ENCODE assay signal across 12 cellular contexts in the genomic region with DNA sequence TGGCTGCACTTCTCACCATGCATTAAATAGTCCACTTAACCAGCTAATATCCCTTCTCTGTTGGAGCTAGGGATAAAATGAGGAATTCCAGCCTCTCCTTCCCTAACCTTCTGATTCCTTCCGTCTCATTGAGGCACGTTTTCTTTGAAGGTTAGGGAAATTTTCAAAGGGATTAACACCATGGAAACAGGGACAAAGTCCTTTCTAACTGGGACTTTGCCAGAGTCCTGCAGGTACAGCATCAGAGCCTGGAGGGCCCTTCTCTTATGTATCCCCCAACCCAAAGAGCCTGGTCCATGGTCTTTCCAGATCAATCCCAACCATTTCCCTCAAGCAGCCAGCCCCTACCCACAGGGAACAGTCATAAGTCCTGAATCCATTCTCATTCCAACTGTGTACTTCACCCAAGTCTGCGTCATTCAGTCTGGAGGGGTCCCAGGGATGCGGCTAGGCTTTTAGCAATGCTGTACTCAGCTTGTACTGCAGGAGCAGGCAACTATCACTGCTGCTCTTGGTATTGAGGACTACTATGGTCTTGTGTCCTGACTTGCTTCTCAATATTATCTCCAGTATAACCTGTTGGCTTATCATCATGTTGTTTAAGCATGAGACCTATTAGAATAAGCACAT.
"Had no signal": no experiment of that assay in that cellular context is flagged by ENCODE, and none has a peak within 500 bp of the region (broad histone marks: within the 10 kb centered on the region; RNA-seq: fewer than 3 reads in every experiment).

No MANE protein-coding gene starts in this region.

- H3K9me3 Mint-ChIP-seq: activated CD4-positive, alpha-beta T cell treated with anti-CD3 and anti-CD28 coated beads, Interleukin-2, amount 10 ng/mL, durations not matched to agents 7 days and 5 days; activated naive CD8-positive, alpha-beta T cell treated with anti-CD3 and anti-CD28 coated beads, Interleukin-2, amount 10 ng/mL, durations not matched to agents 7 days and 5 days; activated T-helper 1 cell treated with anti-CD3 and anti-CD28 coated beads, Interleukin-12 subunit alpha, Interleukin-12 subunit beta, Interleukin-2, Interleukin-4 antibody, amounts not matched to agents 30 ng/mL and 10 ng/mL and 1 ng/mL, durations not matched to agents 14 hours and 24 hours and 36 hours; stimulated activated memory B cell treated with anti-CD40 and anti-IgM and Interleukin-4, amounts not matched to agents 10 μg/mL and 1 μg/mL and 100 μg/mL, for 72 hours had no signal

- H3K27ac Mint-ChIP-seq: activated CD4-positive, alpha-beta T cell treated with anti-CD3 and anti-CD28 coated beads, Interleukin-2, amount 10 ng/mL, durations not matched to agents 7 days and 5 days; activated naive CD8-positive, alpha-beta T cell treated with anti-CD3 and anti-CD28 coated beads, Interleukin-2, amount 10 ng/mL, durations not matched to agents 7 days and 5 days; activated T-helper 1 cell treated with anti-CD3 and anti-CD28 coated beads, Interleukin-12 subunit alpha, Interleukin-12 subunit beta, Interleukin-2, Interleukin-4 antibody, amounts not matched to agents 30 ng/mL and 10 ng/mL and 1 ng/mL, durations not matched to agents 14 hours and 24 hours and 36 hours; stimulated activated memory B cell treated with anti-CD40 and anti-IgM and Interleukin-4, amounts not matched to agents 10 μg/mL and 1 μg/mL and 100 μg/mL, for 72 hours had no signal

- H3K36me3 ChIP-seq: esophagus squamous epithelium, ovary, thyroid gland had no signal

- H3K4me1 Mint-ChIP-seq: activated CD4-positive, alpha-beta T cell treated with anti-CD3 and anti-CD28 coated beads, Interleukin-2, amount 10 ng/mL, durations not matched to agents 7 days and 5 days; activated naive CD8-positive, alpha-beta T cell treated with anti-CD3 and anti-CD28 coated beads, Interleukin-2, amount 10 ng/mL, durations not matched to agents 7 days and 5 days; stimulated activated memory B cell treated with anti-CD40 and anti-IgM and Interleukin-4, amounts not matched to agents 10 μg/mL and 1 μg/mL and 100 μg/mL, for 72 hours had no signal

- H3K4me3 ChIP-seq: esophagus squamous epithelium, ovary, thyroid gland had no signal

- H3K27ac ChIP-seq: esophagus squamous epithelium, ovary, thyroid gland had no signal

- H3K4me3 Mint-ChIP-seq: activated CD4-positive, alpha-beta T cell treated with anti-CD3 and anti-CD28 coated beads, Interleukin-2, amount 10 ng/mL, durations not matched to agents 7 days and 5 days; activated naive CD8-positive, alpha-beta T cell treated with anti-CD3 and anti-CD28 coated beads, Interleukin-2, amount 10 ng/mL, durations not matched to agents 7 days and 5 days; activated T-helper 1 cell treated with anti-CD3 and anti-CD28 coated beads, Interleukin-12 subunit alpha, Interleukin-12 subunit beta, Interleukin-2, Interleukin-4 antibody, amounts not matched to agents 30 ng/mL and 10 ng/mL and 1 ng/mL, durations not matched to agents 14 hours and 24 hours and 36 hours; neural crest cell; stimulated activated memory B cell treated with anti-CD40 and anti-IgM and Interleukin-4, amounts not matched to agents 10 μg/mL and 1 μg/mL and 100 μg/mL, for 72 hours had no signal

- H3K9me3 ChIP-seq: esophagus squamous epithelium, ovary, thyroid gland had no signal

- H3K27me3 Mint-ChIP-seq: stimulated activated memory B cell treated with anti-CD40 and anti-IgM and Interleukin-4, amounts not matched to agents 10 μg/mL and 1 μg/mL and 100 μg/mL, for 72 hours had no signal

- DNase-seq: activated CD4-positive, alpha-beta T cell treated with anti-CD3 and anti-CD28 coated beads, Interleukin-2, amount 10 ng/mL, durations not matched to agents 7 days and 5 days; activated naive CD4-positive, alpha-beta T cell; activated naive CD8-positive, alpha-beta T cell treated with anti-CD3 and anti-CD28 coated beads, Interleukin-2, amount 10 ng/mL, durations not matched to agents 7 days and 5 days; cortex of kidney; effector CD4-positive, alpha-beta T cell; esophagus squamous epithelium; head of caudate nucleus; ovary; thyroid gland had no signal

- H3K27me3 ChIP-seq: esophagus squamous epithelium, ovary, thyroid gland had no signal

- H3K4me1 ChIP-seq: thyroid gland had no signal

- H3K36me3 Mint-ChIP-seq: activated naive CD8-positive, alpha-beta T cell treated with anti-CD3 and anti-CD28 coated beads, Interleukin-2, amount 10 ng/mL, durations not matched to agents 7 days and 5 days; stimulated activated memory B cell treated with anti-CD40 and anti-IgM and Interleukin-4, amounts not matched to agents 10 μg/mL and 1 μg/mL and 100 μg/mL, for 72 hours had no signal

- ATAC-seq: stimulated activated memory B cell treated with anti-CD40 and anti-IgM and Interleukin-4, amounts not matched to agents 10 μg/mL and 1 μg/mL and 100 μg/mL, for 72 hours had no signal
